8 cellular contexts compared by ENCODE assay signal in the genomic region with DNA sequence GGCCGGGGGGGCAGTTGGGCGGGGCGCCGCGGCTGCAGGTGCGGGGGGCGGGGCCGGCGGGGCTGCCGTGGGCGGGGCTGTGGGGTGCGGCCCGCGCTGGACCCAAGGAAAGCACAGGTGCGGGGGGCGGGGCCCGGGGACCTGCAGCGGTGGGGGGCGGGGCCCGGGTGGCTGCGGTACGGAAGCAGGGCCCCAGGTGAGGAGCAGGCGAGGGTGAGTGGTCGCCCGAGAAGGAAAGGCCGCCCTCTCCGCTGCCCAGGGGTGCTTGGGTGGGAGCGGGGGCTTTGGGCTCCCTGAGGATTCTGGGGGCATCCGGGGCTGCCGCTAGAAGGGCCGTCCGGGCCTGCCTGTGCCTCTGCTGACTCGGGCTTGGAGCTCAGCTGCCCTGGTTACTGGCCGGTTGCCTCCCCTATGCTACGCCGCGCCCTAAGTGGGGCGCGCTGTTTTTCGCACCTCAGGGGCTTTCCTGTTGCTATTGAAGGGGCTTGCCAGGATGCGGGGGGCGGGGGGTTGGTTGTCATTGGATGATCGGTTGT. TPM values are rescaled to one million over a fixed set of nuclear protein-coding genes. Genes with fewer than 3 reads are reported as not detected.
DNase-seq lines count a peak whose midpoint lies in the region; ATAC-seq and TF ChIP-seq lines count a peak whose summit lies in the region.

No MANE protein-coding gene starts in this region.

- H3K36me3 ChIP-seq in parathyroid adenoma (ENCODE audit: control insufficient read depth, insufficient read depth, low read length) = no peaks in the 10 kb centered on the region

- H3K4me1 Mint-ChIP-seq in activated T-cell treated with anti-CD3 and anti-CD28 coated beads, Interleukin-2, amount 50 U/mL, for 4 hours (ENCODE audit: low read depth) = peaks cover 8% of the 10 kb centered on the region

- peaks cover 4% of the 10 kb centered on the region for H3K27me3 Mint-ChIP-seq in activated T-cell treated with anti-CD3 and anti-CD28 coated beads, Interleukin-2, amount 50 U/mL, for 4 hours (ENCODE audit: low read depth)

- ATAC-seq in GM19035 (IDR thresholded peaks at IDR 0.05; ENCODE audit: unreplicated experiment) (peak; percentile 5), GM18861 (IDR thresholded peaks at IDR 0.05; ENCODE audit: unreplicated experiment) (no peak), GM21526 (IDR thresholded peaks at IDR 0.05; ENCODE audit: low FRiP score, unreplicated experiment) (no peak)
- peak in 1 of 2 donors; percentile 7 for ATAC-seq in activated T-cell treated with anti-CD3 and anti-CD28 coated beads, Interleukin-2, amount 50 U/mL, for 4 hours

- no peaks in the 10 kb centered on the region for H3K4me1 ChIP-seq in parathyroid adenoma

- peak overlapping the region; percentile 62 for H3K4me3 Mint-ChIP-seq in activated T-cell treated with anti-CD3 and anti-CD28 coated beads, Interleukin-2, amount 50 U/mL, for 4 hours

- H3K4me3 ChIP-seq in parathyroid adenoma (ENCODE audit: low read depth, low read length) = peak overlapping the region; percentile 45

- no peak for TF ChIP-seq CTCF in parathyroid adenoma (IDR thresholded peaks at IDR 0.05)

- peak; percentile 52 for DNase-seq in NCI-H1048 (lab: John Stamatoyannopoulos, UW)
- peak; percentile 32 for DNase-seq in activated T-cell treated with anti-CD3 and anti-CD28 coated beads, Interleukin-2, amount 50 U/mL, for 4 hours
- peak; percentile 85 for DNase-seq in germinal center (ENCODE audit: low spot score)
- DNase-seq in D341Med (ENCODE audit: low spot score) = no peak

- H3K36me3 Mint-ChIP-seq in activated T-cell treated with anti-CD3 and anti-CD28 coated beads, Interleukin-2, amount 50 U/mL, for 4 hours (ENCODE audit: insufficient read depth) = no peaks in the 10 kb centered on the region

- peak overlapping the region; percentile 32 for H3K27ac ChIP-seq in parathyroid adenoma

- H3K79me2 ChIP-seq in parathyroid adenoma = peaks cover 5% of the 10 kb centered on the region

- H3K4me2 ChIP-seq in parathyroid adenoma (ENCODE audit: low read length) = peak overlapping the region; percentile 63

- no peak overlapping the region for H3K9ac ChIP-seq in parathyroid adenoma

- H2AFZ ChIP-seq in parathyroid adenoma = peak overlapping the region; percentile 64

- H3K9me3 ChIP-seq in parathyroid adenoma (ENCODE audit: control insufficient read depth, low read length) = no peaks in the 10 kb centered on the region

- H3K27me3 ChIP-seq in parathyroid adenoma (ENCODE audit: control insufficient read depth, insufficient read depth, low read length) = no peaks in the 10 kb centered on the region

- peaks cover 4% of the 10 kb centered on the region for H3K9me3 Mint-ChIP-seq in activated T-cell treated with anti-CD3 and anti-CD28 coated beads, Interleukin-2, amount 50 U/mL, for 4 hours

RNA-seq across cellular contexts. Expression of gene RALGPS1, which starts 0.8 kb away (rescaled TPM):
- 1 to 10 TPM in 2 of 3 donors, under 1 TPM in 1; 0.51 to 1.2 (median 1.1) TPM for total RNA-seq in activated T-cell treated with anti-CD3 and anti-CD28 coated beads, Interleukin-2, amount 50 U/mL, for 4 hours

RNA-seq across cellular contexts. Expression of gene ZBTB34, which starts 54.9 kb away (rescaled TPM):
- 1 to 10 TPM; 4.3 to 4.9 (median 4.8) TPM for total RNA-seq in activated T-cell treated with anti-CD3 and anti-CD28 coated beads, Interleukin-2, amount 50 U/mL, for 4 hours
